Comparison of ENCODE assay signal across 1 cellular context in the genomic region with DNA sequence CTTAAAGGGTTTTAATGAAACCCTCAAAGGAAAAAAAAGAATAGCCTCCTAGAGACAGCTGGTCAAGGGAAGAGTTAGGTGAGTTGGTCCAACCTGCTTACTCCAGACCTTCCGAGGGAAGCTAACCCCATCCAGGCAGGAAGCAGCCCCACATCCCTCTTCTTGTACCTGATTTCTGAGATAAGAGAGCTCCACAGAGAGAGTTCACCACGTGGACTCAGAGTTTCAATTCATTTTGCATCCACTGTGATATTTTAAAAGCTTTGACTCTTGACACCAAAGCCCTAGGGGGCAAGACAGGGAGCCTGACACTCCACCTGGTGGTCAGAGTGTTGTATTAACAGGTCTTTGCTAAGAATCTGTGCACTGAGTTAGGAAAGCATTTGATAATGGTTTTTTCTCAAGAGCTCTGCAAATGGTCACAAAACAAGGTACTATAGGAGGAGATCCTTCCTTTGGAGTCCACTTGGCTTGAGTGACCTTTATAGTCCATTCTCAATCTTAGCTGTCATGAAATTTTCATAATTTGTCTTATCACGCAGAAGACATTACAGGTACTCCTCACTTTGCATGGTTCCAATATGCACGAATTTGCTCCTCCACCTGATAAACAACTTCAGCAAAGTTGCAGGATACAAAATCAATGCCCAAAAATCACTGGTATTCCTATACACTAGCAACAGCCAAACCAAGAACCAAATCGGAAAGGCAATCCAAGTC.
TF ChIP-seq lines count a peak whose summit lies in the region.

No MANE protein-coding gene starts in this region.

TF ChIP-seq in GM23338, 12 proteins besides CTCF, POLR2A, EP300 and RAD21 (continued from another document):
- TF ChIP-seq, protein P1, sequence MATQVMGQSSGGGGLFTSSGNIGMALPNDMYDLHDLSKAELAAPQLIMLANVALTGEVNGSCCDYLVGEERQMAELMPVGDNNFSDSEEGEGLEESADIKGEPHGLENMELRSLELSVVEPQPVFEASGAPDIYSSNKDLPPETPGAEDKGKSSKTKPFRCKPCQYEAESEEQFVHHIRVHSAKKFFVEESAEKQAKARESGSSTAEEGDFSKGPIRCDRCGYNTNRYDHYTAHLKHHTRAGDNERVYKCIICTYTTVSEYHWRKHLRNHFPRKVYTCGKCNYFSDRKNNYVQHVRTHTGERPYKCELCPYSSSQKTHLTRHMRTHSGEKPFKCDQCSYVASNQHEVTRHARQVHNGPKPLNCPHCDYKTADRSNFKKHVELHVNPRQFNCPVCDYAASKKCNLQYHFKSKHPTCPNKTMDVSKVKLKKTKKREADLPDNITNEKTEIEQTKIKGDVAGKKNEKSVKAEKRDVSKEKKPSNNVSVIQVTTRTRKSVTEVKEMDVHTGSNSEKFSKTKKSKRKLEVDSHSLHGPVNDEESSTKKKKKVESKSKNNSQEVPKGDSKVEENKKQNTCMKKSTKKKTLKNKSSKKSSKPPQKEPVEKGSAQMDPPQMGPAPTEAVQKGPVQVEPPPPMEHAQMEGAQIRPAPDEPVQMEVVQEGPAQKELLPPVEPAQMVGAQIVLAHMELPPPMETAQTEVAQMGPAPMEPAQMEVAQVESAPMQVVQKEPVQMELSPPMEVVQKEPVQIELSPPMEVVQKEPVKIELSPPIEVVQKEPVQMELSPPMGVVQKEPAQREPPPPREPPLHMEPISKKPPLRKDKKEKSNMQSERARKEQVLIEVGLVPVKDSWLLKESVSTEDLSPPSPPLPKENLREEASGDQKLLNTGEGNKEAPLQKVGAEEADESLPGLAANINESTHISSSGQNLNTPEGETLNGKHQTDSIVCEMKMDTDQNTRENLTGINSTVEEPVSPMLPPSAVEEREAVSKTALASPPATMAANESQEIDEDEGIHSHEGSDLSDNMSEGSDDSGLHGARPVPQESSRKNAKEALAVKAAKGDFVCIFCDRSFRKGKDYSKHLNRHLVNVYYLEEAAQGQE (IDR thresholded peaks at IDR 0.05; ENCODE audit: unreplicated experiment): no peak
- no peak for TF ChIP-seq EZH2 (IDR thresholded peaks at IDR 0.05; ENCODE audit: low read depth, unreplicated experiment)
- TF ChIP-seq, protein P2, sequence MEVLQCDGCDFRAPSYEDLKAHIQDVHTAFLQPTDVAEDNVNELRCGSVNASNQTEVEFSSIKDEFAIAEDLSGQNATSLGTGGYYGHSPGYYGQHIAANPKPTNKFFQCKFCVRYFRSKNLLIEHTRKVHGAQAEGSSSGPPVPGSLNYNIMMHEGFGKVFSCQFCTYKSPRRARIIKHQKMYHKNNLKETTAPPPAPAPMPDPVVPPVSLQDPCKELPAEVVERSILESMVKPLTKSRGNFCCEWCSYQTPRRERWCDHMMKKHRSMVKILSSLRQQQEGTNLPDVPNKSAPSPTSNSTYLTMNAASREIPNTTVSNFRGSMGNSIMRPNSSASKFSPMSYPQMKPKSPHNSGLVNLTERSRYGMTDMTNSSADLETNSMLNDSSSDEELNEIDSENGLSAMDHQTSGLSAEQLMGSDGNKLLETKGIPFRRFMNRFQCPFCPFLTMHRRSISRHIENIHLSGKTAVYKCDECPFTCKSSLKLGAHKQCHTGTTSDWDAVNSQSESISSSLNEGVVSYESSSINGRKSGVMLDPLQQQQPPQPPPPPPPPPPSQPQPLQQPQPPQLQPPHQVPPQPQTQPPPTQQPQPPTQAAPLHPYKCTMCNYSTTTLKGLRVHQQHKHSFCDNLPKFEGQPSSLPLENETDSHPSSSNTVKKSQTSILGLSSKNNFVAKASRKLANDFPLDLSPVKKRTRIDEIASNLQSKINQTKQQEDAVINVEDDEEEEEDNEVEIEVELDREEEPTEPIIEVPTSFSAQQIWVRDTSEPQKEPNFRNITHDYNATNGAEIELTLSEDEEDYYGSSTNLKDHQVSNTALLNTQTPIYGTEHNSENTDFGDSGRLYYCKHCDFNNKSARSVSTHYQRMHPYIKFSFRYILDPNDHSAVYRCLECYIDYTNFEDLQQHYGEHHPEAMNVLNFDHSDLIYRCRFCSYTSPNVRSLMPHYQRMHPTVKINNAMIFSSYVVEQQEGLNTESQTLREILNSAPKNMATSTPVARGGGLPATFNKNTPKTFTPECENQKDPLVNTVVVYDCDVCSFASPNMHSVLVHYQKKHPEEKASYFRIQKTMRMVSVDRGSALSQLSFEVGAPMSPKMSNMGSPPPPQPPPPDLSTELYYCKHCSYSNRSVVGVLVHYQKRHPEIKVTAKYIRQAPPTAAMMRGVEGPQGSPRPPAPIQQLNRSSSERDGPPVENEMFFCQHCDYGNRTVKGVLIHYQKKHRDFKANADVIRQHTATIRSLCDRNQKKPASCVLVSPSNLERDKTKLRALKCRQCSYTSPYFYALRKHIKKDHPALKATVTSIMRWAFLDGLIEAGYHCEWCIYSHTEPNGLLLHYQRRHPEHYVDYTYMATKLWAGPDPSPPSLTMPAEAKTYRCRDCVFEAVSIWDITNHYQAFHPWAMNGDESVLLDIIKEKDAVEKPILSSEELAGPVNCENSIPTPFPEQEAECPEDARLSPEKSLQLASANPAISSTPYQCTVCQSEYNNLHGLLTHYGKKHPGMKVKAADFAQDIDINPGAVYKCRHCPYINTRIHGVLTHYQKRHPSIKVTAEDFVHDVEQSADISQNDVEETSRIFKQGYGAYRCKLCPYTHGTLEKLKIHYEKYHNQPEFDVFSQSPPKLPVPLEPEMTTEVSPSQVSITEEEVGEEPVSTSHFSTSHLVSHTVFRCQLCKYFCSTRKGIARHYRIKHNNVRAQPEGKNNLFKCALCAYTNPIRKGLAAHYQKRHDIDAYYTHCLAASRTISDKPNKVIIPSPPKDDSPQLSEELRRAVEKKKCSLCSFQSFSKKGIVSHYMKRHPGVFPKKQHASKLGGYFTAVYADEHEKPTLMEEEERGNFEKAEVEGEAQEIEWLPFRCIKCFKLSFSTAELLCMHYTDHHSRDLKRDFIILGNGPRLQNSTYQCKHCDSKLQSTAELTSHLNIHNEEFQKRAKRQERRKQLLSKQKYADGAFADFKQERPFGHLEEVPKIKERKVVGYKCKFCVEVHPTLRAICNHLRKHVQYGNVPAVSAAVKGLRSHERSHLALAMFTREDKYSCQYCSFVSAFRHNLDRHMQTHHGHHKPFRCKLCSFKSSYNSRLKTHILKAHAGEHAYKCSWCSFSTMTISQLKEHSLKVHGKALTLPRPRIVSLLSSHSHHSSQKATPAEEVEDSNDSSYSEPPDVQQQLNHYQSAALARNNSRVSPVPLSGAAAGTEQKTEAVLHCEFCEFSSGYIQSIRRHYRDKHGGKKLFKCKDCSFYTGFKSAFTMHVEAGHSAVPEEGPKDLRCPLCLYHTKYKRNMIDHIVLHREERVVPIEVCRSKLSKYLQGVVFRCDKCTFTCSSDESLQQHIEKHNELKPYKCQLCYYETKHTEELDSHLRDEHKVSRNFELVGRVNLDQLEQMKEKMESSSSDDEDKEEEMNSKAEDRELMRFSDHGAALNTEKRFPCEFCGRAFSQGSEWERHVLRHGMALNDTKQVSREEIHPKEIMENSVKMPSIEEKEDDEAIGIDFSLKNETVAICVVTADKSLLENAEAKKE (CRISPR knock-in tag; IDR thresholded peaks at IDR 0.05): no peak
- TF ChIP-seq CREB1 (CRISPR knock-in tag; IDR thresholded peaks at IDR 0.05; ENCODE audit: low read depth): no peak
- no peak for TF ChIP-seq JUNB (IDR thresholded peaks at IDR 0.05; ENCODE audit: unreplicated experiment)
- no peak for TF ChIP-seq POLR2AphosphoS5 (IDR thresholded peaks at IDR 0.05; ENCODE audit: low read depth)
- no peak for TF ChIP-seq STAT1 (IDR thresholded peaks at IDR 0.05; ENCODE audit: unreplicated experiment)
- no peak for TF ChIP-seq ZNF331 (CRISPR knock-in tag; IDR thresholded peaks at IDR 0.05; ENCODE audit: low read depth)
- TF ChIP-seq ZNF114 (CRISPR knock-in tag; IDR thresholded peaks at IDR 0.05): no peak
- no peak for TF ChIP-seq ETS1 (IDR thresholded peaks at IDR 0.05)
